In the genomic region with DNA sequence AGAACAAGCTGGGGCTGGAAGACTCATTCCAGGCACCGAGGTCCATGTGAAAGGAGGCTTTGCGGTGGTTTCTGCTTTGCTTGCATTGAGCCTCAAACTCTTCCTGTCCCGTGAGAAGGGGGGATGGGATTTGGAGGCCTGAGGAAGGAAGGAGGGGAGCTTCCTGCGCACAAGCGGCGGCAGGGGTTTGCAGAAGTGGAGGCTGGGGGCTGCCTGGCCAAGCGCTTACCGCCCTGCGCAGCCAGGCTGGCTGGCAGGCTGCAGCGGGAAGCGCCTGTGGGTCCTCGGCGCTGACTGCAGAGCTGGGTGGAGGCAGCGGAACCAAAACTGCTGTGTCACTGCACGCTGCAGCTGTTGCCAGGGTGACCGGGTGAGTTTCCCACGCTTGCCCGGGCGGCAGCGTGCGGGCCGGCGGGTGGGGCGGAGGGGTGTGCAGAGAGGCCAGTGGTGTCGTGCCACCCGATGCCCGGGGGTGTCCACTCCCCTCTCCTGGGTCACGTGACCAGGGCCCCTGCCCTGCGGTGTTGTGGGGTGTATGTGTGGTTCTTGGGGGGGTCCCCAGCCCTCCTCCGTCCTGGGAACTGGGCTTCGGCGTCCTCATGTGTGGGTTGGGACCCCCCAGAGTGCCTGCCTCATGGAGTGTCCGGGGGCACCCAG, we compare ENCODE assay signal across 1 cellular context.
TF ChIP-seq lines count a peak whose summit lies in the region.

No MANE protein-coding gene starts in this region.

TF ChIP-seq in K562, 482 proteins besides CTCF, POLR2A, EP300 and RAD21 (continued from another document):
- no peak for TF ChIP-seq ZNF511 (CRISPR knock-in tag; IDR thresholded peaks at IDR 0.05)
- TF ChIP-seq NEUROD1 (IDR thresholded peaks at IDR 0.05; ENCODE audit: borderline replicate concordance, low read depth, low read length, partially characterized antibody), result peak; percentile 26
- TF ChIP-seq ZSCAN32 (CRISPR knock-in tag; IDR thresholded peaks at IDR 0.05), result no peak
- TF ChIP-seq ZNF175 (CRISPR knock-in tag; IDR thresholded peaks at IDR 0.05; ENCODE audit: low read depth), result no peak
- no peak for TF ChIP-seq ZNF57 (CRISPR knock-in tag; IDR thresholded peaks at IDR 0.05)
- TF ChIP-seq FOXA1 (IDR thresholded peaks at IDR 0.05; ENCODE audit: borderline replicate concordance), result no peak
- no peak for TF ChIP-seq ZNF407 (IDR thresholded peaks at IDR 0.05; ENCODE audit: low read depth)
- no peak for TF ChIP-seq KLF1 (tag; IDR thresholded peaks at IDR 0.05)
- no peak for TF ChIP-seq ZNF551 (CRISPR knock-in tag; IDR thresholded peaks at IDR 0.05)
- peak; percentile 93 for TF ChIP-seq BACH1 (tag; IDR thresholded peaks at IDR 0.05)
- no peak for TF ChIP-seq PHB (CRISPR knock-in tag; IDR thresholded peaks at IDR 0.05)
- 0 out of 4 replicates have a peak, but pooled peaks of 1 of the 2 experiments have one; percentile 29 for TF ChIP-seq MLLT1 (IDR thresholded peaks at IDR 0.05)
- no peak for TF ChIP-seq ETV5 (CRISPR knock-in tag; IDR thresholded peaks at IDR 0.05; ENCODE audit: low read depth)
- TF ChIP-seq KDM1A (IDR thresholded peaks at IDR 0.05), result no peak
- no peak for TF ChIP-seq CTCFL (IDR thresholded peaks at IDR 0.05; ENCODE audit: borderline replicate concordance, insufficient read depth, low read depth, low read length, poor library complexity, severe bottlenecking)
- TF ChIP-seq KDM5B (IDR thresholded peaks at IDR 0.05; ENCODE audit: insufficient replicate concordance, low read depth, low read length), result no peak
- no peak for TF ChIP-seq MTA1 (IDR thresholded peaks at IDR 0.05; ENCODE audit: borderline replicate concordance)
- TF ChIP-seq ZBTB17 (CRISPR knock-in tag; IDR thresholded peaks at IDR 0.05), result 0 out of 2 replicates have a peak, but pooled peaks have one; percentile 45
- peak; percentile 54; the same call in 1 of the 2 replicates for TF ChIP-seq SPI1 (IDR thresholded peaks at IDR 0.05; ENCODE audit: borderline replicate concordance, low read depth, low read length)
- TF ChIP-seq SRSF1 (IDR thresholded peaks at IDR 0.05; ENCODE audit: low read depth, low read length), result no peak
- TF ChIP-seq COPS2 (conservative IDR thresholded peaks at IDR 0.05), result no peak
- TF ChIP-seq HMGN3 (IDR thresholded peaks at IDR 0.05; ENCODE audit: borderline replicate concordance, extremely low read depth, insufficient read length, low read depth, low read length), result peak; percentile 76
